9 cellular contexts compared by ENCODE assay signal in genomic region chrX:81957900-81958545, GRCh38.
DNase-seq lines count a peak whose midpoint lies in the region; ATAC-seq and TF ChIP-seq lines count a peak whose summit lies in the region.
"Had no signal": no experiment of that assay in that cellular context is flagged by ENCODE, and none has a peak within 500 bp of the region (broad histone marks: within the 10 kb centered on the region; RNA-seq: fewer than 3 reads in every experiment).

No MANE protein-coding gene starts in this region.

- peak; percentile 18 for DNase-seq in NAMALWA (ENCODE audit: low spot score)
- DNase-seq in chondrocyte (ENCODE audit: low spot score): no peak
- DNase-seq in NCI-H446 treated with DMSO at 0.1 percent for 48 hours (lab: John Stamatoyannopoulos, UW): no peak
- DNase-seq in activated CD8-positive, alpha-beta memory T cell treated with anti-CD3 and anti-CD28 coated beads, Interleukin-2, amount 50 U/mL, for 48 hours: no peak

- H3K27ac ChIP-seq in C4-2B: no peak overlapping the region
- H3K27ac ChIP-seq: thoracic aorta had no signal

- H3K27ac Mint-ChIP-seq in chondrocyte (ENCODE audit: unreplicated experiment): no peak overlapping the region

- peak; percentile 49 for ATAC-seq in GM19324 (IDR thresholded peaks at IDR 0.05; ENCODE audit: low FRiP score, unreplicated experiment)
- ATAC-seq in GM19455 (IDR thresholded peaks at IDR 0.05; ENCODE audit: unreplicated experiment): no peak
- no peak for ATAC-seq in GM18498 (IDR thresholded peaks at IDR 0.05; ENCODE audit: unreplicated experiment)

- no peaks in the 10 kb centered on the region for H3K27me3 Mint-ChIP-seq in chondrocyte (ENCODE audit: low read depth)

- H3K9me3 Mint-ChIP-seq in chondrocyte (ENCODE audit: low read depth): peaks cover 2% of the 10 kb centered on the region

- TF ChIP-seq CTCF in C4-2B (conservative IDR thresholded peaks at IDR 0.05): peak; percentile 71
- peak; percentile 70 for TF ChIP-seq CTCF in chondrocyte (IDR thresholded peaks at IDR 0.05)

- no peaks in the 10 kb centered on the region for H3K36me3 Mint-ChIP-seq in chondrocyte (ENCODE audit: low read depth)

- H3K4me3 Mint-ChIP-seq in chondrocyte (ENCODE audit: unreplicated experiment): no peak overlapping the region

- H3K4me1 Mint-ChIP-seq in chondrocyte (ENCODE audit: low read depth): no peaks in the 10 kb centered on the region
